In genomic region chr12:6925543-6926279, GRCh38 we compare ENCODE assay signal across 9 cellular contexts. TPM values are rescaled to one million over a fixed set of nuclear protein-coding genes. Genes with fewer than 3 reads are reported as not detected.
A peak's percentile ranks its signal among the peaks of the same experiment; 100 is the strongest.
DNase-seq lines count a peak whose midpoint lies in the region; FAIRE-seq and TF ChIP-seq lines count a peak whose summit lies in the region.
"Had no signal": no experiment of that assay in that cellular context is flagged by ENCODE, and none has a peak within 500 bp of the region (broad histone marks: within the 10 kb centered on the region; RNA-seq: fewer than 3 reads in every experiment).

No MANE protein-coding gene starts in this region.

- FAIRE-seq in RCC 7860 (lab: Jason Lieb, UNC), result peak; percentile 67
- FAIRE-seq: colon had no signal

- no peaks in the 10 kb centered on the region for H3K9me3 ChIP-seq in endocrine pancreas (ENCODE audit: control insufficient read depth, low read length)
- peaks cover 1% of the 10 kb centered on the region for H3K9me3 ChIP-seq in thymus (ENCODE audit: control insufficient read depth)

- H3K36me3 ChIP-seq in endocrine pancreas (ENCODE audit: control insufficient read depth, insufficient read depth, low read length) (no peaks in the 10 kb centered on the region), thymus (ENCODE audit: control insufficient read depth, insufficient read depth) (peaks cover 22% of the 10 kb centered on the region)

- no peak for TF ChIP-seq POLR2A in lower leg skin (IDR thresholded peaks at IDR 0.05)

- H3K27ac ChIP-seq in thymus (ENCODE audit: low read depth), result peak overlapping the region; percentile 64

- intact Hi-C loops in lower leg skin (cut with DNase I; ENCODE audit: low total_unique reads), result loop anchor here (10.0 kb wide), 1 partner anchor 189 kb away; no protein-coding TSS in a partner anchor

- TF ChIP-seq CTCF in lower leg skin (IDR thresholded peaks at IDR 0.05), result no peak

- peak overlapping the region; percentile 22 for H3K9ac ChIP-seq in endocrine pancreas (ENCODE audit: control insufficient read depth, insufficient read depth, low read length)

- H3K4me3 ChIP-seq in endocrine pancreas (ENCODE audit: control insufficient read depth, insufficient read depth, low read length) (peak overlapping the region; percentile 25), lower leg skin (ENCODE audit: low read depth, poor library complexity, severe bottlenecking) (no peak overlapping the region), thymus (ENCODE audit: low read length) (no peak overlapping the region)

- H3K4me1 ChIP-seq in endocrine pancreas (ENCODE audit: control insufficient read depth, insufficient read depth, low read length), result peaks cover 5% of the 10 kb centered on the region
- peaks cover 6% of the 10 kb centered on the region for H3K4me1 ChIP-seq in thymus (ENCODE audit: control insufficient read depth, insufficient read depth, low read length)

- WGBS in lower leg skin, 2 donors, result 4 to 9% methylated on average over 8 of the region's 8 CpGs
- 82% methylated on average over 8 of the region's 8 CpGs for WGBS in thymus

- DNase-seq in NCI-H2081 (lab: John Stamatoyannopoulos, UW), result peak; percentile 45 to 53
- no peak for DNase-seq in NCI-H2081 treated with DMSO at 0.1 percent for 48 hours (lab: John Stamatoyannopoulos, UW)
- peak; percentile 75 for DNase-seq in RCC 7860 (ENCODE audit: low spot score)
- DNase-seq in lower leg skin (ENCODE audit: low spot score in 2 of 2), result peak; percentile 82 to 93
- DNase-seq in GM19238 (ENCODE audit: insufficient read length, low spot score), result no peak
- DNase-seq in SHP77 (lab: John Stamatoyannopoulos, UW), result no peak

- no peaks in the 10 kb centered on the region for H3K27me3 ChIP-seq in endocrine pancreas (ENCODE audit: control insufficient read depth, insufficient read depth, low read length)
- H3K27me3 ChIP-seq in thymus (ENCODE audit: control insufficient read depth, insufficient read depth), result no peaks in the 10 kb centered on the region

RNA-seq across cellular contexts. Expression of gene ATN1, which starts 2.0 kb away (rescaled TPM):
- total RNA-seq in lower leg skin, result 100 to 1,000 TPM in 1 of 4 donors, 10 to 100 TPM in 3; 33.4 to 115 (median 64.0) TPM
- polyA plus RNA-seq in thymus, result 30.3 TPM

RNA-seq across cellular contexts. Expression of gene ENO2, which starts 11.3 kb away (rescaled TPM):
- 1 to 10 TPM; 3.6 to 7.9 (median 6.1) TPM for total RNA-seq in lower leg skin
- 29.3 TPM for polyA plus RNA-seq in thymus

RNA-seq across cellular contexts. Expression of gene RNU7-1, which starts 17.9 kb away (rescaled TPM):
- total RNA-seq in lower leg skin, result not detected
- polyA plus RNA-seq in thymus, result not detected

RNA-seq across cellular contexts. Expression of gene C12orf57, which starts 18.1 kb away (rescaled TPM):
- total RNA-seq in lower leg skin, result 100 to 1,000 TPM; 341 to 526 (median 418) TPM
- 421 TPM for polyA plus RNA-seq in thymus

RNA-seq across cellular contexts. Expression of gene LRRC23, which starts 21.1 kb away (rescaled TPM):
- 10 to 100 TPM in 1 of 4 donors, 1 to 10 TPM in 3; 6.4 to 11.5 (median 8.2) TPM for total RNA-seq in lower leg skin
- polyA plus RNA-seq in thymus, result 11.5 TPM

Comparison
In these comparisons a context has a peak if more than half of its experiments do, and no peak if none do; other contexts are left out.
1. DNase-seq: peak in NCI-H2081 (2 of 2), RCC 7860 (single experiment) and lower leg skin (2 of 2); none in NCI-H2081 treated with DMSO at 0.1 percent for 48 hours (single experiment), GM19238 (single experiment) and SHP77 (0 of 2).